Comparison of ENCODE assay signal across 8 cellular contexts in genomic region chr14:22471545-22472121, GRCh38.
DNase-seq lines count a peak whose midpoint lies in the region; ATAC-seq, FAIRE-seq and TF ChIP-seq lines count a peak whose summit lies in the region.

No MANE protein-coding gene starts in this region.

- H2BK5ac ChIP-seq in IMR-90 (ENCODE audit: low read depth, low read length, poor library complexity, severe bottlenecking), result no peak overlapping the region

- no peaks in the 10 kb centered on the region for H4K20me1 ChIP-seq in IMR-90 (ENCODE audit: insufficient read depth, low read length)

- no peak overlapping the region for H3K18ac ChIP-seq in IMR-90 (ENCODE audit: low read depth, low read length)

- H3K56ac ChIP-seq in IMR-90 (ENCODE audit: extremely low read depth, insufficient read depth, low read length), result no peak overlapping the region

- no peak for FAIRE-seq in A549 (lab: Jason Lieb, UNC)

- H2AK9ac ChIP-seq in IMR-90 (replicated peaks; ENCODE audit: low read depth, low read length, poor library complexity), result no peak overlapping the region

- no peak overlapping the region for H2BK20ac ChIP-seq in IMR-90 (ENCODE audit: low read depth, low read length)

- dilution Hi-C loops in IMR-90 (cut with HindIII; ENCODE audit: low sequenced_read_pairs, unreplicated experiment), result no loop called here

- CTCF ChIA-PET in A549 (lab: Yijun Ruan, JAX) (interaction anchor here (0.7 to 6.8 kb wide), 24 partner anchors 9 to 161 kb away, joined by 3 to 123 read pairs (median 4); no protein-coding TSS in a partner anchor), IMR-90 (lab: Yijun Ruan, JAX) (interaction anchor here (1.0 to 1.6 kb wide), 4 partner anchors 11 to 89 kb away, joined by 3 to 6 read pairs (median 3); no protein-coding TSS in a partner anchor)

- no peak overlapping the region for H4K5ac ChIP-seq in IMR-90 (ENCODE audit: low read depth, low read length)

- H3K79me1 ChIP-seq in IMR-90 (ENCODE audit: low read depth in 1 of 2, low read length in 2 of 2), result no peaks in the 10 kb centered on the region

- H3K27me3 ChIP-seq in IMR-90 (ENCODE audit: control insufficient read depth, insufficient read depth, low read length), result peaks cover 30% of the 10 kb centered on the region

- no peaks in the 10 kb centered on the region for H3K9me3 ChIP-seq in A549
- no peaks in the 10 kb centered on the region for H3K9me3 ChIP-seq in IMR-90 (ENCODE audit: control insufficient read depth, insufficient read depth, low read length)

- ATAC-seq in A549 (peak; percentile 25 to 86; a peak in 4 of 6 replicates), IMR-90 (ENCODE audit: low read depth) (no peak; the same call in 1 of the 2 replicates), left colon (peak; percentile 87), GM18502 (IDR thresholded peaks at IDR 0.05; ENCODE audit: poor library complexity, unreplicated experiment) (no peak), GM21717 (IDR thresholded peaks at IDR 0.05; ENCODE audit: unreplicated experiment) (no peak), HG03571 (IDR thresholded peaks at IDR 0.05; ENCODE audit: unreplicated experiment) (no peak)

- H2AK5ac ChIP-seq in IMR-90 (ENCODE audit: low read depth, low read length), result no peak overlapping the region

- no peak overlapping the region for H3K14ac ChIP-seq in IMR-90 (replicated peaks; ENCODE audit: low read depth, low read length)

- no peak overlapping the region for H4K8ac ChIP-seq in IMR-90 (ENCODE audit: low read depth in 2 of 2, low read length in 2 of 2)

- no peaks in the 10 kb centered on the region for H3K9me1 ChIP-seq in IMR-90 (ENCODE audit: insufficient read depth, low read length)

- in situ Hi-C loops in IMR-90 (cut with MboI; ENCODE audit: low sequenced_read_pairs), result loop anchor here (5.0 kb wide), 1 partner anchor 79 kb away; no protein-coding TSS in a partner anchor

- H3K4me3 ChIP-seq in A549, result no peak overlapping the region
- no peak overlapping the region for H3K4me3 ChIP-seq in IMR-90 (ENCODE audit: insufficient read depth, low read depth, low read length)

- H4K91ac ChIP-seq in IMR-90 (ENCODE audit: insufficient read depth, low read depth, low read length), result no peak overlapping the region

- peak; percentile 40 for TF ChIP-seq CTCF in A549 (IDR thresholded peaks at IDR 0.05)
- TF ChIP-seq CTCF in IMR-90 (conservative IDR thresholded peaks at IDR 0.05; ENCODE audit: low read depth, low read length), result peak; percentile 47

- no peak overlapping the region for H3K23ac ChIP-seq in IMR-90 (ENCODE audit: low read depth, low read length)

- TF ChIP-seq POLR2A in A549 (IDR thresholded peaks at IDR 0.05; ENCODE audit: low read length) (no peak), IMR-90 (IDR thresholded peaks at IDR 0.05; ENCODE audit: low read depth, low read length) (no peak)

- DNase-seq in A549 (ENCODE audit: low read depth in 1 of 2, low spot score in 1 of 2) (peak; percentile 32 to 46), IMR-90 (peak; percentile 32), astrocyte of the hippocampus (ENCODE audit: low read depth, low spot score) (peak; percentile 73), left colon (peak in 1 of 2 donors; percentile 54), NK-92 (lab: John Stamatoyannopoulos, UW; ENCODE audit: unreplicated experiment) (no peak)

- no peak overlapping the region for H2BK15ac ChIP-seq in IMR-90 (ENCODE audit: low read depth, low read length)

- intact Hi-C loops in IMR-90 (cut with micrococcal nuclease) (no loop called here), left colon (cut with DNase I, micrococcal nuclease) (loop anchor here (2.0 to 5.0 kb wide), 2 partner anchors 79 to 84 kb away; no protein-coding TSS in a partner anchor)

- TF ChIP-seq RAD21 in A549 (conservative IDR thresholded peaks at IDR 0.05 in 1 of 2, IDR thresholded peaks at IDR 0.05 in 1 of 2) (peak; percentile 53 to 54), IMR-90 (IDR thresholded peaks at IDR 0.05; ENCODE audit: low read length) (peak; percentile 54)

- BruUV-seq in IMR-90 (replicated peaks; lab: Mats Ljungman, UMichigan), result no TSS peak

- 32% methylated on average over 7 of the region's 7 CpGs for WGBS in A549 (ENCODE audit: missing lambda C conversion rate)
- no CpG with 5 or more reads among the region's 7 CpGs for WGBS in IMR-90 (ENCODE audit: extremely low coverage in 2 of 2, insufficient read length in 1 of 2), 2 experiments

- H3K27ac ChIP-seq in A549 (no peak overlapping the region), IMR-90 (ENCODE audit: insufficient read depth, low read length) (no peak overlapping the region)

- POLR2A ChIA-PET in A549 (lab: Yijun Ruan, JAX), result no interaction called here
- POLR2A ChIA-PET in IMR-90 (lab: Charles Lee; ENCODE audit: unreplicated experiment), result no interaction called here

- peak overlapping the region; percentile 14 for H2AFZ ChIP-seq in IMR-90 (replicated peaks; ENCODE audit: low read length, poor library complexity)

- no peak overlapping the region for H2BK120ac ChIP-seq in IMR-90 (ENCODE audit: low read depth, low read length)

- no peak for TF ChIP-seq EP300 in A549 (IDR thresholded peaks at IDR 0.05)

- H3K4me2 ChIP-seq in A549, result no peak overlapping the region
- no peak overlapping the region for H3K4me2 ChIP-seq in IMR-90 (ENCODE audit: low read depth, low read length)

- H3K4me1 ChIP-seq in A549 (no peaks in the 10 kb centered on the region), IMR-90 (ENCODE audit: control insufficient read depth, insufficient read depth, low read length) (no peaks in the 10 kb centered on the region)

- H3K36me3 ChIP-seq in IMR-90 (ENCODE audit: control insufficient read depth, insufficient read depth, low read length), result no peaks in the 10 kb centered on the region

- H3K9ac ChIP-seq in IMR-90 (ENCODE audit: low read depth, low read length), result no peak overlapping the region

- H3K4ac ChIP-seq in IMR-90 (ENCODE audit: low read depth, low read length), result no peak overlapping the region

TF ChIP-seq in A549, 52 proteins besides CTCF, POLR2A, EP300 and RAD21:
- peak; percentile 61 for TF ChIP-seq SMC3 (IDR thresholded peaks at IDR 0.05)
- no peak for TF ChIP-seq HOXB13 (CRISPR knock-in tag; IDR thresholded peaks at IDR 0.05; ENCODE audit: low read depth)
- TF ChIP-seq FOSB (CRISPR knock-in tag; IDR thresholded peaks at IDR 0.05), result no peak

TF ChIP-seq in IMR-90, 13 proteins besides CTCF, POLR2A, EP300 and RAD21:
- TF ChIP-seq FOS (IDR thresholded peaks at IDR 0.05; ENCODE audit: low read depth, low read length) (no peak), MAFK (IDR thresholded peaks at IDR 0.05; ENCODE audit: low read depth, low read length) (no peak), BHLHE40 (IDR thresholded peaks at IDR 0.05; ENCODE audit: low read depth, low read length) (no peak), SMC3 (IDR thresholded peaks at IDR 0.05; ENCODE audit: low read depth, low read length) (peak; percentile 54)
TF ChIP-seq in IMR-90: peak in this region for 1.

Comparison
In these comparisons a context has a peak if more than half of its experiments do, and no peak if none do; other contexts are left out.
1. ATAC-seq: peak in A549 (2 of 2) and left colon (single experiment); none in IMR-90 (single experiment), GM18502 (single experiment), GM21717 (single experiment) and HG03571 (single experiment).